9 cellular contexts compared by ENCODE assay signal in genomic region chr2:171811229-171811628, GRCh38.
DNase-seq lines count a peak whose midpoint lies in the region; ATAC-seq and TF ChIP-seq lines count a peak whose summit lies in the region.
"Had no signal": no experiment of that assay in that cellular context is flagged by ENCODE, and none has a peak within 500 bp of the region (broad histone marks: within the 10 kb centered on the region; RNA-seq: fewer than 3 reads in every experiment).

No MANE protein-coding gene starts in this region.

- 28% methylated on average over 4 of the region's 4 CpGs for WGBS in mammary epithelial cell (ENCODE audit: low coverage, missing lambda C conversion rate)

- H3K79me2 ChIP-seq in mammary epithelial cell (ENCODE audit: insufficient read depth, low read length) (no peaks in the 10 kb centered on the region), neural progenitor cell (ENCODE audit: low read depth) (no peaks in the 10 kb centered on the region)

- no peak overlapping the region for H3K4me2 ChIP-seq in mammary epithelial cell (ENCODE audit: insufficient read depth, low read depth, low read length)
- H3K4me2 ChIP-seq in neural progenitor cell = no peak overlapping the region

- intact Hi-C loops in mammary epithelial cell (cut with micrococcal nuclease) = loop anchor here (1.0 to 5.0 kb wide), 7 partner anchors 112 to 656 kb away; partner anchors contain the start of gene HAT1

- H3K36me3 ChIP-seq in mammary epithelial cell (ENCODE audit: insufficient read depth, low read length) (peaks cover 6% of the 10 kb centered on the region), neural progenitor cell (no peaks in the 10 kb centered on the region)

- H3K4me1 ChIP-seq in mammary epithelial cell (ENCODE audit: insufficient read depth, low read length) = peaks cover 15% of the 10 kb centered on the region
- H3K4me1 ChIP-seq in neural progenitor cell = peaks cover 15% of the 10 kb centered on the region

- no peaks in the 10 kb centered on the region for H3K27me3 ChIP-seq in mammary epithelial cell (ENCODE audit: insufficient read depth, low read length)
- H3K27me3 ChIP-seq in neural progenitor cell = no peaks in the 10 kb centered on the region
- H3K27me3 ChIP-seq: SJSA1 had no signal

- H3K9me3 Mint-ChIP-seq in neural progenitor cell = peaks cover 2% of the 10 kb centered on the region
- no peaks in the 10 kb centered on the region for H3K9me3 Mint-ChIP-seq in stimulated activated naive B cell treated with anti-CD40 and anti-IgM and Interleukin-4, amounts not matched to agents 10 μg/mL and 1 μg/mL and 100 μg/mL, for 72 hours

- H3K9me3 ChIP-seq in mammary epithelial cell (replicated peaks; ENCODE audit: insufficient read depth, low read length) (no peaks in the 10 kb centered on the region), neural progenitor cell (ENCODE audit: low read depth) (no peaks in the 10 kb centered on the region)
- H3K9me3 ChIP-seq: SJSA1 had no signal

- peaks cover 24% of the 10 kb centered on the region for H3K4me1 Mint-ChIP-seq in neural progenitor cell
- H3K4me1 Mint-ChIP-seq in stimulated activated naive B cell treated with anti-CD40 and anti-IgM and Interleukin-4, amounts not matched to agents 10 μg/mL and 1 μg/mL and 100 μg/mL, for 72 hours = no peaks in the 10 kb centered on the region

- no peak overlapping the region for H3K27ac ChIP-seq in mammary epithelial cell (ENCODE audit: insufficient read depth, low read depth, low read length)
- no peak overlapping the region for H3K27ac ChIP-seq in neural progenitor cell
- H3K27ac ChIP-seq: SJSA1 had no signal

- in situ Hi-C loops in mammary epithelial cell (cut with MboI; ENCODE audit: low sequenced_read_pairs in 2 of 2) = loop anchor here (25.0 kb wide), 1 partner anchor 301 kb away; the partner anchor contains the start of gene DLX2 (in 2 of the 2)

- H4K20me1 ChIP-seq in mammary epithelial cell (ENCODE audit: insufficient read depth, low read length) (no peaks in the 10 kb centered on the region), neural progenitor cell (ENCODE audit: low read depth) (no peaks in the 10 kb centered on the region)

- no peak overlapping the region for H2AFZ ChIP-seq in mammary epithelial cell (ENCODE audit: low read depth, low read length)
- no peak overlapping the region for H2AFZ ChIP-seq in neural progenitor cell (replicated peaks)

- peaks cover 10% of the 10 kb centered on the region for H3F3A ChIP-seq in neural progenitor cell (ENCODE audit: low read depth)

- no peak overlapping the region for H3K4me3 ChIP-seq in mammary epithelial cell (replicated peaks in 1 of 3; ENCODE audit: insufficient read depth in 1 of 3, low read depth in 2 of 3, low read length in 3 of 3)
- no peak overlapping the region for H3K4me3 ChIP-seq in neural progenitor cell
- H3K4me3 ChIP-seq: SJSA1 had no signal

- peak; percentile 32 to 46 for TF ChIP-seq CTCF in mammary epithelial cell (conservative IDR thresholded peaks at IDR 0.05 in 1 of 2, IDR thresholded peaks at IDR 0.05 in 1 of 2; ENCODE audit: extremely low read depth in 1 of 2, insufficient read depth in 1 of 2, low read depth in 1 of 2, low read length in 2 of 2)
- peak; percentile 44 for TF ChIP-seq CTCF in neural progenitor cell (IDR thresholded peaks at IDR 0.05)

- H3K9ac ChIP-seq in mammary epithelial cell (ENCODE audit: insufficient read depth, low read length) (no peak overlapping the region), neural progenitor cell (no peak overlapping the region)

- BruUV-seq in mammary epithelial cell (replicated peaks; lab: Mats Ljungman, UMichigan) = no TSS peak

- no peak overlapping the region for H3K27ac Mint-ChIP-seq in neural progenitor cell
- no peak overlapping the region for H3K27ac Mint-ChIP-seq in stimulated activated naive B cell treated with anti-CD40 and anti-IgM and Interleukin-4, amounts not matched to agents 10 μg/mL and 1 μg/mL and 100 μg/mL, for 72 hours

- H3K4me3 Mint-ChIP-seq in neural progenitor cell = no peak overlapping the region
- no peak overlapping the region for H3K4me3 Mint-ChIP-seq in stimulated activated naive B cell treated with anti-CD40 and anti-IgM and Interleukin-4, amounts not matched to agents 10 μg/mL and 1 μg/mL and 100 μg/mL, for 72 hours

- H3K27me3 Mint-ChIP-seq in neural progenitor cell (ENCODE audit: insufficient read depth, low read depth) = peaks cover 3% of the 10 kb centered on the region
- H3K27me3 Mint-ChIP-seq in stimulated activated naive B cell treated with anti-CD40 and anti-IgM and Interleukin-4, amounts not matched to agents 10 μg/mL and 1 μg/mL and 100 μg/mL, for 72 hours = no peaks in the 10 kb centered on the region

- dilution Hi-C loops in mammary epithelial cell (cut with HindIII; ENCODE audit: low sequenced_read_pairs) = no loop called here

- CTCF ChIA-PET in mammary epithelial cell (lab: Charles Lee; ENCODE audit: low non-redundant PET) = no interaction called here

- H3K36me3 Mint-ChIP-seq in neural progenitor cell = peaks cover 3% of the 10 kb centered on the region
- H3K36me3 Mint-ChIP-seq in stimulated activated naive B cell treated with anti-CD40 and anti-IgM and Interleukin-4, amounts not matched to agents 10 μg/mL and 1 μg/mL and 100 μg/mL, for 72 hours = peaks cover 17 to 41% of the 10 kb centered on the region in 2 donors

- DNase-seq in GM03348 (ENCODE audit: low spot score) (peak; percentile 29), NCI-H2081 treated with DMSO at 0.1 percent for 48 hours (lab: John Stamatoyannopoulos, UW) (peak; percentile 19), mammary epithelial cell (peak; percentile 20), neural progenitor cell (ENCODE audit: low spot score) (peak; percentile 27)
- DNase-seq in activated CD8-positive, alpha-beta memory T cell treated with anti-CD3 and anti-CD28 coated beads, Interleukin-2, amount 50 U/mL, for 48 hours = no peak
- DNase-seq in stimulated activated naive B cell treated with anti-CD40 and anti-IgM and Interleukin-4, amounts not matched to agents 10 μg/mL and 1 μg/mL and 100 μg/mL, for 72 hours = no peak

- ATAC-seq in stimulated activated naive B cell treated with anti-CD40 and anti-IgM and Interleukin-4, amounts not matched to agents 10 μg/mL and 1 μg/mL and 100 μg/mL, for 72 hours (replicated peaks) = no peak
- ATAC-seq in HG03521 (IDR thresholded peaks at IDR 0.05; ENCODE audit: unreplicated experiment) (no peak), HG03280 (IDR thresholded peaks at IDR 0.05; ENCODE audit: unreplicated experiment) (no peak)

Comparison
In these comparisons a context has a peak if more than half of its experiments do, and no peak if none do; other contexts are left out.
1. DNase-seq: peak in GM03348 (single experiment), NCI-H2081 treated with DMSO at 0.1 percent for 48 hours (single experiment), mammary epithelial cell (single experiment) and neural progenitor cell (single experiment); none in activated CD8-positive, alpha-beta memory T cell treated with anti-CD3 and anti-CD28 coated beads, Interleukin-2, amount 50 U/mL, for 48 hours (single experiment) and stimulated activated naive B cell treated with anti-CD40 and anti-IgM and Interleukin-4, amounts not matched to agents 10 μg/mL and 1 μg/mL and 100 μg/mL, for 72 hours (single experiment).